Comparison of ENCODE assay signal across 9 cellular contexts in the genomic region with DNA sequence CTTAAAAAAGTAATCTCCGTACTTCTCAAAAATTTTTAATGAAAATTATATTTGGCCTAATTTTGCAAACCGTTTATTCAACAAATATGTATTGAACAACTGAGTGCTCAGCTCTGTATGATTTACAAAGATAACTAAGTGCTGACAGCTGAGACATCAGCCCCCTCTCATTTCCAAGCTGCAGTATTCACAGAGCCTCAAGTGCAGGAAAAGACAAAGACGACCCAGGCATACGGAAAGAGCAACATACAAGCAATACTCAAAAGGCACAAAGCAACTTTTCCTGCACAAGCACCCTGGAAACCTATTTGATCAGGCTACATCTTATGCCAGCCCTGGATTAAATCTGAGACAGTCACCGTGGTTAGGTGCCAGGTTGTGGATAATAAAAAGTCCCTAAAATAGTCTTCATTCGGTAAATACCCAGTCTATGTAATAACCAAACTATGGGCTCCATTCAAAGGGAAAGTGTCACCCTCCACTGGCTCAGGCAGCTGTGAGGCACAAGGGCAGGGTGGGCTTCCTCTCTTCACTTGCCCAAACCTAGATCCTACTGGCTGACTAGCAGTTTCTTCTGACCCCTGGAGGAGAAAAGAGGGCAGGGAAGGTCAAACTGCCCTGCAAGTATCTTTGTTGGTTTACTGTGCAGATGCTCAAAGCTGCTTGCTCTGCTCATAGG.
DNase-seq lines count a peak whose midpoint lies in the region; ATAC-seq and TF ChIP-seq lines count a peak whose summit lies in the region.
"Had no signal": no experiment of that assay in that cellular context is flagged by ENCODE, and none has a peak within 500 bp of the region (broad histone marks: within the 10 kb centered on the region; RNA-seq: fewer than 3 reads in every experiment).

No MANE protein-coding gene starts in this region.

- H3K4me2 ChIP-seq in GM23338: no peak overlapping the region

- H3K36me3 Mint-ChIP-seq in GM23338 (ENCODE audit: low read depth): no peaks in the 10 kb centered on the region
- no peaks in the 10 kb centered on the region for H3K36me3 Mint-ChIP-seq in naive thymus-derived CD8-positive, alpha-beta T cell

- no peaks in the 10 kb centered on the region for H3K36me3 ChIP-seq in GM23338 (ENCODE audit: insufficient read depth)
- H3K36me3 ChIP-seq: HAP-1, sigmoid colon had no signal

- H3K4me1 ChIP-seq in GM23338 (ENCODE audit: insufficient read depth): 0 out of 2 replicates have a peak, but pooled peaks cover 7% of the 10 kb centered on the region
- H3K4me1 ChIP-seq: HAP-1 had no signal

- DNase-seq in GM23338 (ENCODE audit: low spot score) (peak; percentile 40), NAMALWA (ENCODE audit: low spot score) (peak; percentile 39), retina (peak; percentile 36), DMS114 treated with DMSO at 0.1 percent for 48 hours (lab: John Stamatoyannopoulos, UW; ENCODE audit: unreplicated experiment) (no peak), DMS79 (lab: John Stamatoyannopoulos, UW) (no peak)
- no peak for DNase-seq in naive thymus-derived CD8-positive, alpha-beta T cell
- DNase-seq: sigmoid colon had no signal

- H3K27me3 Mint-ChIP-seq in GM23338 (ENCODE audit: insufficient read depth, low read depth, poor library complexity): no peaks in the 10 kb centered on the region
- H3K27me3 Mint-ChIP-seq in naive thymus-derived CD8-positive, alpha-beta T cell: peaks cover 0 to 11% (median 3%) of the 10 kb centered on the region in 5 donors

- H3K27ac Mint-ChIP-seq in GM23338: no peak overlapping the region
- H3K27ac Mint-ChIP-seq in naive thymus-derived CD8-positive, alpha-beta T cell: peak overlapping the region in 1 of 10 donors; percentile 5

- no peaks in the 10 kb centered on the region for H3F3A ChIP-seq in GM23338 (replicated peaks; ENCODE audit: low read depth)

- H3K4me3 ChIP-seq in GM23338: no peak overlapping the region
- H3K4me3 ChIP-seq: HAP-1, sigmoid colon had no signal

- TF ChIP-seq CTCF in GM23338 (conservative IDR thresholded peaks at IDR 0.05; ENCODE audit: low read depth in 2 of 2): peak; percentile 23 to 37; a peak in 3 of 4 replicates

- no peaks in the 10 kb centered on the region for H3K27me3 ChIP-seq in GM23338 (ENCODE audit: insufficient read depth)
- H3K27me3 ChIP-seq: sigmoid colon had no signal

- peaks cover 19% of the 10 kb centered on the region for H3K4me1 Mint-ChIP-seq in GM23338
- H3K4me1 Mint-ChIP-seq in naive thymus-derived CD8-positive, alpha-beta T cell: peaks cover 0 to 2% (median 0%) of the 10 kb centered on the region in 4 donors

- H3K9me3 Mint-ChIP-seq in GM23338: no peaks in the 10 kb centered on the region
- peaks cover 0 to 2% (median 0%) of the 10 kb centered on the region in 9 donors for H3K9me3 Mint-ChIP-seq in naive thymus-derived CD8-positive, alpha-beta T cell

- POLR2A ChIA-PET in naive thymus-derived CD8-positive, alpha-beta T cell (lab: Charles Lee): no interaction called here

- no peak overlapping the region for H3K27ac ChIP-seq in GM23338 (ENCODE audit: low read depth)

- no peaks in the 10 kb centered on the region; the same call in 1 of the 2 replicates for H4K20me1 ChIP-seq in GM23338 (replicated peaks; ENCODE audit: insufficient read depth)

- peaks cover 17% of the 10 kb centered on the region for H3K79me2 ChIP-seq in GM23338 (replicated peaks; ENCODE audit: insufficient read depth)

- H3K4me3 Mint-ChIP-seq in GM23338: no peak overlapping the region
- no peak overlapping the region for H3K4me3 Mint-ChIP-seq in naive thymus-derived CD8-positive, alpha-beta T cell

- ATAC-seq in GM18870 (IDR thresholded peaks at IDR 0.05; ENCODE audit: unreplicated experiment) (peak; percentile 70), GM23338 (peak; percentile 75)
- ATAC-seq in naive thymus-derived CD8-positive, alpha-beta T cell: no peak

- no peak overlapping the region for H2AFZ ChIP-seq in GM23338

- H3K9me2 ChIP-seq in GM23338 (ENCODE audit: insufficient read depth): no peaks in the 10 kb centered on the region

TF ChIP-seq in GM23338, 12 proteins besides CTCF, POLR2A, EP300 and RAD21 (continues in another document):
- no peak for TF ChIP-seq POLR2AphosphoS5 (IDR thresholded peaks at IDR 0.05; ENCODE audit: low read depth)
- TF ChIP-seq, protein P1, sequence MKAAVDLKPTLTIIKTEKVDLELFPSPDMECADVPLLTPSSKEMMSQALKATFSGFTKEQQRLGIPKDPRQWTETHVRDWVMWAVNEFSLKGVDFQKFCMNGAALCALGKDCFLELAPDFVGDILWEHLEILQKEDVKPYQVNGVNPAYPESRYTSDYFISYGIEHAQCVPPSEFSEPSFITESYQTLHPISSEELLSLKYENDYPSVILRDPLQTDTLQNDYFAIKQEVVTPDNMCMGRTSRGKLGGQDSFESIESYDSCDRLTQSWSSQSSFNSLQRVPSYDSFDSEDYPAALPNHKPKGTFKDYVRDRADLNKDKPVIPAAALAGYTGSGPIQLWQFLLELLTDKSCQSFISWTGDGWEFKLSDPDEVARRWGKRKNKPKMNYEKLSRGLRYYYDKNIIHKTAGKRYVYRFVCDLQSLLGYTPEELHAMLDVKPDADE (IDR thresholded peaks at IDR 0.05): no peak
- TF ChIP-seq ZNF114 (CRISPR knock-in tag; IDR thresholded peaks at IDR 0.05): no peak
- no peak for TF ChIP-seq ZNF331 (CRISPR knock-in tag; IDR thresholded peaks at IDR 0.05; ENCODE audit: low read depth)
- no peak for TF ChIP-seq EZH2phosphoT487 (IDR thresholded peaks at IDR 0.05; ENCODE audit: unreplicated experiment)
- no peak for TF ChIP-seq CREB1 (CRISPR knock-in tag; IDR thresholded peaks at IDR 0.05; ENCODE audit: low read depth)
- TF ChIP-seq, protein P2, sequence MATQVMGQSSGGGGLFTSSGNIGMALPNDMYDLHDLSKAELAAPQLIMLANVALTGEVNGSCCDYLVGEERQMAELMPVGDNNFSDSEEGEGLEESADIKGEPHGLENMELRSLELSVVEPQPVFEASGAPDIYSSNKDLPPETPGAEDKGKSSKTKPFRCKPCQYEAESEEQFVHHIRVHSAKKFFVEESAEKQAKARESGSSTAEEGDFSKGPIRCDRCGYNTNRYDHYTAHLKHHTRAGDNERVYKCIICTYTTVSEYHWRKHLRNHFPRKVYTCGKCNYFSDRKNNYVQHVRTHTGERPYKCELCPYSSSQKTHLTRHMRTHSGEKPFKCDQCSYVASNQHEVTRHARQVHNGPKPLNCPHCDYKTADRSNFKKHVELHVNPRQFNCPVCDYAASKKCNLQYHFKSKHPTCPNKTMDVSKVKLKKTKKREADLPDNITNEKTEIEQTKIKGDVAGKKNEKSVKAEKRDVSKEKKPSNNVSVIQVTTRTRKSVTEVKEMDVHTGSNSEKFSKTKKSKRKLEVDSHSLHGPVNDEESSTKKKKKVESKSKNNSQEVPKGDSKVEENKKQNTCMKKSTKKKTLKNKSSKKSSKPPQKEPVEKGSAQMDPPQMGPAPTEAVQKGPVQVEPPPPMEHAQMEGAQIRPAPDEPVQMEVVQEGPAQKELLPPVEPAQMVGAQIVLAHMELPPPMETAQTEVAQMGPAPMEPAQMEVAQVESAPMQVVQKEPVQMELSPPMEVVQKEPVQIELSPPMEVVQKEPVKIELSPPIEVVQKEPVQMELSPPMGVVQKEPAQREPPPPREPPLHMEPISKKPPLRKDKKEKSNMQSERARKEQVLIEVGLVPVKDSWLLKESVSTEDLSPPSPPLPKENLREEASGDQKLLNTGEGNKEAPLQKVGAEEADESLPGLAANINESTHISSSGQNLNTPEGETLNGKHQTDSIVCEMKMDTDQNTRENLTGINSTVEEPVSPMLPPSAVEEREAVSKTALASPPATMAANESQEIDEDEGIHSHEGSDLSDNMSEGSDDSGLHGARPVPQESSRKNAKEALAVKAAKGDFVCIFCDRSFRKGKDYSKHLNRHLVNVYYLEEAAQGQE (IDR thresholded peaks at IDR 0.05; ENCODE audit: unreplicated experiment): no peak
- no peak for TF ChIP-seq NANOG (IDR thresholded peaks at IDR 0.05; ENCODE audit: borderline replicate concordance)
- no peak for TF ChIP-seq STAT1 (IDR thresholded peaks at IDR 0.05; ENCODE audit: unreplicated experiment)
- TF ChIP-seq JUNB (IDR thresholded peaks at IDR 0.05; ENCODE audit: unreplicated experiment): no peak
- TF ChIP-seq EZH2 (IDR thresholded peaks at IDR 0.05; ENCODE audit: low read depth, unreplicated experiment): no peak

Comparison
In these comparisons a context has a peak if more than half of its experiments do, and no peak if none do; other contexts are left out.
1. ATAC-seq: peak in GM18870 (single experiment) and GM23338 (single experiment); none in naive thymus-derived CD8-positive, alpha-beta T cell (0 of 2).
2. DNase-seq: peak in GM23338 (single experiment), NAMALWA (single experiment) and retina (single experiment); none in DMS114 treated with DMSO at 0.1 percent for 48 hours (single experiment), naive thymus-derived CD8-positive, alpha-beta T cell (0 of 10) and DMS79 (single experiment).